Comparison of ENCODE assay signal across 1 cellular context in genomic region chr1:229342902-229343587, GRCh38.
TF ChIP-seq lines count a peak whose summit lies in the region.

CCSAP (minus strand) TSS chr1:229343047; CDS start chr1:229342465, 582 bp downstream.

TF ChIP-seq in HepG2, 621 proteins besides CTCF, POLR2A, EP300 and RAD21 (continued from another document and continues in another):
- TF ChIP-seq ZFYVE20 (CRISPR knock-in tag; IDR thresholded peaks at IDR 0.05; ENCODE audit: borderline replicate concordance, low read depth), result no peak
- no peak for TF ChIP-seq TP53 (CRISPR knock-in tag; conservative IDR thresholded peaks at IDR 0.05)
- no peak for TF ChIP-seq ZNF33A (CRISPR knock-in tag; IDR thresholded peaks at IDR 0.05; ENCODE audit: borderline replicate concordance)
- TF ChIP-seq ISX (CRISPR knock-in tag; conservative IDR thresholded peaks at IDR 0.05), result no peak
- TF ChIP-seq, protein P1, sequence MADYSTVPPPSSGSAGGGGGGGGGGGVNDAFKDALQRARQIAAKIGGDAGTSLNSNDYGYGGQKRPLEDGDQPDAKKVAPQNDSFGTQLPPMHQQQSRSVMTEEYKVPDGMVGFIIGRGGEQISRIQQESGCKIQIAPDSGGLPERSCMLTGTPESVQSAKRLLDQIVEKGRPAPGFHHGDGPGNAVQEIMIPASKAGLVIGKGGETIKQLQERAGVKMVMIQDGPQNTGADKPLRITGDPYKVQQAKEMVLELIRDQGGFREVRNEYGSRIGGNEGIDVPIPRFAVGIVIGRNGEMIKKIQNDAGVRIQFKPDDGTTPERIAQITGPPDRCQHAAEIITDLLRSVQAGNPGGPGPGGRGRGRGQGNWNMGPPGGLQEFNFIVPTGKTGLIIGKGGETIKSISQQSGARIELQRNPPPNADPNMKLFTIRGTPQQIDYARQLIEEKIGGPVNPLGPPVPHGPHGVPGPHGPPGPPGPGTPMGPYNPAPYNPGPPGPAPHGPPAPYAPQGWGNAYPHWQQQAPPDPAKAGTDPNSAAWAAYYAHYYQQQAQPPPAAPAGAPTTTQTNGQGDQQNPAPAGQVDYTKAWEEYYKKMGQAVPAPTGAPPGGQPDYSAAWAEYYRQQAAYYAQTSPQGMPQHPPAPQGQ (CRISPR knock-in tag; IDR thresholded peaks at IDR 0.05; ENCODE audit: borderline replicate concordance), result no peak
- no peak for TF ChIP-seq ZNF644 (CRISPR knock-in tag; IDR thresholded peaks at IDR 0.05; ENCODE audit: low read depth)
- TF ChIP-seq PHF8 (CRISPR knock-in tag; IDR thresholded peaks at IDR 0.05), result no peak
- TF ChIP-seq BHLHE40 (IDR thresholded peaks at IDR 0.05; ENCODE audit: low read length), result no peak
- TF ChIP-seq GPN1 (CRISPR knock-in tag; IDR thresholded peaks at IDR 0.05; ENCODE audit: borderline replicate concordance), result no peak
- no peak for TF ChIP-seq TCF12 (IDR thresholded peaks at IDR 0.05)
- no peak; the same call in 1 of the 2 replicates for TF ChIP-seq TCF12 (CRISPR knock-in tag; IDR thresholded peaks at IDR 0.05)
- no peak for TF ChIP-seq HNRNPH1 (optimal IDR thresholded peaks at IDR 0.05; ENCODE audit: low read depth, low read length)
- 0 out of 2 replicates have a peak, but pooled peaks have one; percentile 17 for TF ChIP-seq ZNF674 (CRISPR knock-in tag; IDR thresholded peaks at IDR 0.05; ENCODE audit: low read depth)
- TF ChIP-seq NCOA2 (CRISPR knock-in tag; IDR thresholded peaks at IDR 0.05), result no peak
- no peak for TF ChIP-seq FOXK1 (CRISPR knock-in tag; IDR thresholded peaks at IDR 0.05; ENCODE audit: borderline replicate concordance, low read depth)
- TF ChIP-seq ATF7 (IDR thresholded peaks at IDR 0.05), result no peak
- no peak for TF ChIP-seq ATF7 (CRISPR knock-in tag; IDR thresholded peaks at IDR 0.05)
- no peak for TF ChIP-seq SNAPC2 (CRISPR knock-in tag; IDR thresholded peaks at IDR 0.05)
- no peak for TF ChIP-seq ZNF33B (CRISPR knock-in tag; IDR thresholded peaks at IDR 0.05)
- no peak for TF ChIP-seq SOX6 (IDR thresholded peaks at IDR 0.05)
- 0 out of 2 replicates have a peak, but pooled peaks have one; percentile 3 for TF ChIP-seq SOX6 (CRISPR knock-in tag; IDR thresholded peaks at IDR 0.05)
- TF ChIP-seq HOXD1 (CRISPR knock-in tag; IDR thresholded peaks at IDR 0.05), result no peak
- no peak for TF ChIP-seq ZNF432 (CRISPR knock-in tag; IDR thresholded peaks at IDR 0.05; ENCODE audit: borderline replicate concordance)
- no peak for TF ChIP-seq DNMT3B (CRISPR knock-in tag; conservative IDR thresholded peaks at IDR 0.05)
- no peak for TF ChIP-seq ZNF136 (CRISPR knock-in tag; IDR thresholded peaks at IDR 0.05; ENCODE audit: low read depth)
- TF ChIP-seq, protein P2, sequence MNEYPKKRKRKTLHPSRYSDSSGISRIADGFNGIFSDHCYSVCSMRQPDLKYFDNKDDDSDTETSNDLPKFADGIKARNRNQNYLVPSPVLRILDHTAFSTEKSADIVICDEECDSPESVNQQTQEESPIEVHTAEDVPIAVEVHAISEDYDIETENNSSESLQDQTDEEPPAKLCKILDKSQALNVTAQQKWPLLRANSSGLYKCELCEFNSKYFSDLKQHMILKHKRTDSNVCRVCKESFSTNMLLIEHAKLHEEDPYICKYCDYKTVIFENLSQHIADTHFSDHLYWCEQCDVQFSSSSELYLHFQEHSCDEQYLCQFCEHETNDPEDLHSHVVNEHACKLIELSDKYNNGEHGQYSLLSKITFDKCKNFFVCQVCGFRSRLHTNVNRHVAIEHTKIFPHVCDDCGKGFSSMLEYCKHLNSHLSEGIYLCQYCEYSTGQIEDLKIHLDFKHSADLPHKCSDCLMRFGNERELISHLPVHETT (CRISPR knock-in tag; conservative IDR thresholded peaks at IDR 0.05), result no peak
- TF ChIP-seq ZFP36 (IDR thresholded peaks at IDR 0.05; ENCODE audit: borderline replicate concordance, low read depth, low read length, partially characterized antibody), result no peak
- 0 out of 2 replicates have a peak, but pooled peaks have one; percentile 9 for TF ChIP-seq NFYB (CRISPR knock-in tag; IDR thresholded peaks at IDR 0.05)
- TF ChIP-seq RNF2 (conservative IDR thresholded peaks at IDR 0.05; ENCODE audit: low read depth), result peak; percentile 67; the same call in 1 of the 2 replicates
- no peak for TF ChIP-seq ZNF431 (CRISPR knock-in tag; IDR thresholded peaks at IDR 0.05; ENCODE audit: borderline replicate concordance, low read depth)
- TF ChIP-seq, protein P3, sequence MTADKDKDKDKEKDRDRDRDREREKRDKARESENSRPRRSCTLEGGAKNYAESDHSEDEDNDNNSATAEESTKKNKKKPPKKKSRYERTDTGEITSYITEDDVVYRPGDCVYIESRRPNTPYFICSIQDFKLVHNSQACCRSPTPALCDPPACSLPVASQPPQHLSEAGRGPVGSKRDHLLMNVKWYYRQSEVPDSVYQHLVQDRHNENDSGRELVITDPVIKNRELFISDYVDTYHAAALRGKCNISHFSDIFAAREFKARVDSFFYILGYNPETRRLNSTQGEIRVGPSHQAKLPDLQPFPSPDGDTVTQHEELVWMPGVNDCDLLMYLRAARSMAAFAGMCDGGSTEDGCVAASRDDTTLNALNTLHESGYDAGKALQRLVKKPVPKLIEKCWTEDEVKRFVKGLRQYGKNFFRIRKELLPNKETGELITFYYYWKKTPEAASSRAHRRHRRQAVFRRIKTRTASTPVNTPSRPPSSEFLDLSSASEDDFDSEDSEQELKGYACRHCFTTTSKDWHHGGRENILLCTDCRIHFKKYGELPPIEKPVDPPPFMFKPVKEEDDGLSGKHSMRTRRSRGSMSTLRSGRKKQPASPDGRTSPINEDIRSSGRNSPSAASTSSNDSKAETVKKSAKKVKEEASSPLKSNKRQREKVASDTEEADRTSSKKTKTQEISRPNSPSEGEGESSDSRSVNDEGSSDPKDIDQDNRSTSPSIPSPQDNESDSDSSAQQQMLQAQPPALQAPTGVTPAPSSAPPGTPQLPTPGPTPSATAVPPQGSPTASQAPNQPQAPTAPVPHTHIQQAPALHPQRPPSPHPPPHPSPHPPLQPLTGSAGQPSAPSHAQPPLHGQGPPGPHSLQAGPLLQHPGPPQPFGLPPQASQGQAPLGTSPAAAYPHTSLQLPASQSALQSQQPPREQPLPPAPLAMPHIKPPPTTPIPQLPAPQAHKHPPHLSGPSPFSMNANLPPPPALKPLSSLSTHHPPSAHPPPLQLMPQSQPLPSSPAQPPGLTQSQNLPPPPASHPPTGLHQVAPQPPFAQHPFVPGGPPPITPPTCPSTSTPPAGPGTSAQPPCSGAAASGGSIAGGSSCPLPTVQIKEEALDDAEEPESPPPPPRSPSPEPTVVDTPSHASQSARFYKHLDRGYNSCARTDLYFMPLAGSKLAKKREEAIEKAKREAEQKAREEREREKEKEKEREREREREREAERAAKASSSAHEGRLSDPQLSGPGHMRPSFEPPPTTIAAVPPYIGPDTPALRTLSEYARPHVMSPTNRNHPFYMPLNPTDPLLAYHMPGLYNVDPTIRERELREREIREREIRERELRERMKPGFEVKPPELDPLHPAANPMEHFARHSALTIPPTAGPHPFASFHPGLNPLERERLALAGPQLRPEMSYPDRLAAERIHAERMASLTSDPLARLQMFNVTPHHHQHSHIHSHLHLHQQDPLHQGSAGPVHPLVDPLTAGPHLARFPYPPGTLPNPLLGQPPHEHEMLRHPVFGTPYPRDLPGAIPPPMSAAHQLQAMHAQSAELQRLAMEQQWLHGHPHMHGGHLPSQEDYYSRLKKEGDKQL (CRISPR knock-in tag; IDR thresholded peaks at IDR 0.05; ENCODE audit: low read depth), result no peak
- TF ChIP-seq ZNF556 (CRISPR knock-in tag; IDR thresholded peaks at IDR 0.05; ENCODE audit: borderline replicate concordance), result no peak
- peak in 1 of 2 experiments; percentile 4; a peak in 1 of 4 replicates for TF ChIP-seq KLF16 (CRISPR knock-in tag; IDR thresholded peaks at IDR 0.05)
- no peak for TF ChIP-seq MLX (CRISPR knock-in tag; IDR thresholded peaks at IDR 0.05)
- TF ChIP-seq, protein P4, sequence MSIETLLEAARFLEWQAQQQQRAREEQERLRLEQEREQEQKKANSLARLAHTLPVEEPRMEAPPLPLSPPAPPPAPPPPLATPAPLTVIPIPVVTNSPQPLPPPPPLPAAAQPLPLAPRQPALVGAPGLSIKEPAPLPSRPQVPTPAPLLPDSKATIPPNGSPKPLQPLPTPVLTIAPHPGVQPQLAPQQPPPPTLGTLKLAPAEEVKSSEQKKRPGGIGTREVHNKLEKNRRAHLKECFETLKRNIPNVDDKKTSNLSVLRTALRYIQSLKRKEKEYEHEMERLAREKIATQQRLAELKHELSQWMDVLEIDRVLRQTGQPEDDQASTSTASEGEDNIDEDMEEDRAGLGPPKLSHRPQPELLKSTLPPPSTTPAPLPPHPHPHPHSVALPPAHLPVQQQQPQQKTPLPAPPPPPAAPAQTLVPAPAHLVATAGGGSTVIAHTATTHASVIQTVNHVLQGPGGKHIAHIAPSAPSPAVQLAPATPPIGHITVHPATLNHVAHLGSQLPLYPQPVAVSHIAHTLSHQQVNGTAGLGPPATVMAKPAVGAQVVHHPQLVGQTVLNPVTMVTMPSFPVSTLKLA (IDR thresholded peaks at IDR 0.05), result no peak
- no peak for TF ChIP-seq FOXO4 (CRISPR knock-in tag; conservative IDR thresholded peaks at IDR 0.05)
- no peak; the same call in 1 of the 2 replicates for TF ChIP-seq RFXAP (CRISPR knock-in tag; IDR thresholded peaks at IDR 0.05; ENCODE audit: borderline replicate concordance)
- TF ChIP-seq ZNF83 (CRISPR knock-in tag; IDR thresholded peaks at IDR 0.05; ENCODE audit: borderline replicate concordance), result no peak
- no peak for TF ChIP-seq ZNF557 (CRISPR knock-in tag; IDR thresholded peaks at IDR 0.05)
- no peak for TF ChIP-seq ZNF607 (CRISPR knock-in tag; IDR thresholded peaks at IDR 0.05; ENCODE audit: borderline replicate concordance)
- TF ChIP-seq, protein P5, sequence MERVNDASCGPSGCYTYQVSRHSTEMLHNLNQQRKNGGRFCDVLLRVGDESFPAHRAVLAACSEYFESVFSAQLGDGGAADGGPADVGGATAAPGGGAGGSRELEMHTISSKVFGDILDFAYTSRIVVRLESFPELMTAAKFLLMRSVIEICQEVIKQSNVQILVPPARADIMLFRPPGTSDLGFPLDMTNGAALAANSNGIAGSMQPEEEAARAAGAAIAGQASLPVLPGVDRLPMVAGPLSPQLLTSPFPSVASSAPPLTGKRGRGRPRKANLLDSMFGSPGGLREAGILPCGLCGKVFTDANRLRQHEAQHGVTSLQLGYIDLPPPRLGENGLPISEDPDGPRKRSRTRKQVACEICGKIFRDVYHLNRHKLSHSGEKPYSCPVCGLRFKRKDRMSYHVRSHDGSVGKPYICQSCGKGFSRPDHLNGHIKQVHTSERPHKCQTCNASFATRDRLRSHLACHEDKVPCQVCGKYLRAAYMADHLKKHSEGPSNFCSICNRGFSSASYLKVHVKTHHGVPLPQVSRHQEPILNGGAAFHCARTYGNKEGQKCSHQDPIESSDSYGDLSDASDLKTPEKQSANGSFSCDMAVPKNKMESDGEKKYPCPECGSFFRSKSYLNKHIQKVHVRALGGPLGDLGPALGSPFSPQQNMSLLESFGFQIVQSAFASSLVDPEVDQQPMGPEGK (CRISPR knock-in tag; IDR thresholded peaks at IDR 0.05), result peak; percentile 94
- no peak for TF ChIP-seq ZNF282 (IDR thresholded peaks at IDR 0.05; ENCODE audit: partially characterized antibody)
- TF ChIP-seq, protein P6, sequence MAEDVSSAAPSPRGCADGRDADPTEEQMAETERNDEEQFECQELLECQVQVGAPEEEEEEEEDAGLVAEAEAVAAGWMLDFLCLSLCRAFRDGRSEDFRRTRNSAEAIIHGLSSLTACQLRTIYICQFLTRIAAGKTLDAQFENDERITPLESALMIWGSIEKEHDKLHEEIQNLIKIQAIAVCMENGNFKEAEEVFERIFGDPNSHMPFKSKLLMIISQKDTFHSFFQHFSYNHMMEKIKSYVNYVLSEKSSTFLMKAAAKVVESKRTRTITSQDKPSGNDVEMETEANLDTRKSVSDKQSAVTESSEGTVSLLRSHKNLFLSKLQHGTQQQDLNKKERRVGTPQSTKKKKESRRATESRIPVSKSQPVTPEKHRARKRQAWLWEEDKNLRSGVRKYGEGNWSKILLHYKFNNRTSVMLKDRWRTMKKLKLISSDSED (CRISPR knock-in tag; IDR thresholded peaks at IDR 0.05), result no peak
- no peak for TF ChIP-seq RFX5 (IDR thresholded peaks at IDR 0.05; ENCODE audit: low read depth, low read length)
- TF ChIP-seq ZNF230 (CRISPR knock-in tag; IDR thresholded peaks at IDR 0.05), result no peak
- TF ChIP-seq CENPT (CRISPR knock-in tag; IDR thresholded peaks at IDR 0.05; ENCODE audit: low read depth), result no peak
- no peak for TF ChIP-seq LCORL (IDR thresholded peaks at IDR 0.05)
- 0 out of 2 replicates have a peak, but pooled peaks have one; percentile 30 for TF ChIP-seq LCORL (CRISPR knock-in tag; IDR thresholded peaks at IDR 0.05)
- no peak for TF ChIP-seq IRF2 (CRISPR knock-in tag; IDR thresholded peaks at IDR 0.05)
- TF ChIP-seq IKZF1 (IDR thresholded peaks at IDR 0.05), result no peak
- TF ChIP-seq REXO4 (CRISPR knock-in tag; IDR thresholded peaks at IDR 0.05; ENCODE audit: borderline replicate concordance), result no peak
- TF ChIP-seq HOXA9 (CRISPR knock-in tag; IDR thresholded peaks at IDR 0.05; ENCODE audit: borderline replicate concordance), result no peak
- no peak for TF ChIP-seq MLLT10 (CRISPR knock-in tag; IDR thresholded peaks at IDR 0.05)
- TF ChIP-seq HDAC1 (CRISPR knock-in tag; IDR thresholded peaks at IDR 0.05), result no peak; the same call in 1 of the 2 replicates
- TF ChIP-seq ZSCAN25 (CRISPR knock-in tag; IDR thresholded peaks at IDR 0.05), result no peak
- no peak for TF ChIP-seq SMAD1 (CRISPR knock-in tag; IDR thresholded peaks at IDR 0.05; ENCODE audit: borderline replicate concordance, low read depth)
- peak; percentile 2 for TF ChIP-seq CBX1 (IDR thresholded peaks at IDR 0.05; ENCODE audit: low read depth)
- TF ChIP-seq ZNF3 (CRISPR knock-in tag; IDR thresholded peaks at IDR 0.05), result no peak
- peak; percentile 22; the same call in 1 of the 2 replicates for TF ChIP-seq MTA1 (CRISPR knock-in tag; IDR thresholded peaks at IDR 0.05; ENCODE audit: borderline replicate concordance)
- no peak for TF ChIP-seq GZF1 (CRISPR knock-in tag; IDR thresholded peaks at IDR 0.05)
- TF ChIP-seq CCAR2 (optimal IDR thresholded peaks at IDR 0.05; ENCODE audit: low read depth, low read length), result no peak
- TF ChIP-seq ZNF446 (CRISPR knock-in tag; IDR thresholded peaks at IDR 0.05), result 0 out of 2 replicates have a peak, but pooled peaks have one; percentile 42
- no peak for TF ChIP-seq ZNF138 (CRISPR knock-in tag; IDR thresholded peaks at IDR 0.05; ENCODE audit: low read depth)
- no peak for TF ChIP-seq ZSCAN31 (CRISPR knock-in tag; IDR thresholded peaks at IDR 0.05; ENCODE audit: low read depth)
